In genomic region chr10:75398238-75398629, GRCh38 we compare ENCODE assay signal across 1 cellular context.
TF ChIP-seq lines count a peak whose summit lies in the region.

No MANE protein-coding gene starts in this region.

TF ChIP-seq in HepG2, 621 proteins besides CTCF, POLR2A, EP300 and RAD21:
- TF ChIP-seq KDM3A (CRISPR knock-in tag; IDR thresholded peaks at IDR 0.05; ENCODE audit: low read depth) (no peak), ZNF430 (CRISPR knock-in tag; IDR thresholded peaks at IDR 0.05) (no peak), THAP8 (CRISPR knock-in tag; IDR thresholded peaks at IDR 0.05; ENCODE audit: borderline replicate concordance) (no peak), PRPF4 (IDR thresholded peaks at IDR 0.05; ENCODE audit: low read depth, low read length, poor library complexity, severe bottlenecking) (peak; percentile 88), ZUFSP (CRISPR knock-in tag; IDR thresholded peaks at IDR 0.05; ENCODE audit: borderline replicate concordance) (no peak), GATA4 (IDR thresholded peaks at IDR 0.05; ENCODE audit: borderline replicate concordance, low read depth) (no peak)
TF ChIP-seq in HepG2: peak in this region for 1.
